ENCODE assay signal across 19 cellular contexts in the genomic region with DNA sequence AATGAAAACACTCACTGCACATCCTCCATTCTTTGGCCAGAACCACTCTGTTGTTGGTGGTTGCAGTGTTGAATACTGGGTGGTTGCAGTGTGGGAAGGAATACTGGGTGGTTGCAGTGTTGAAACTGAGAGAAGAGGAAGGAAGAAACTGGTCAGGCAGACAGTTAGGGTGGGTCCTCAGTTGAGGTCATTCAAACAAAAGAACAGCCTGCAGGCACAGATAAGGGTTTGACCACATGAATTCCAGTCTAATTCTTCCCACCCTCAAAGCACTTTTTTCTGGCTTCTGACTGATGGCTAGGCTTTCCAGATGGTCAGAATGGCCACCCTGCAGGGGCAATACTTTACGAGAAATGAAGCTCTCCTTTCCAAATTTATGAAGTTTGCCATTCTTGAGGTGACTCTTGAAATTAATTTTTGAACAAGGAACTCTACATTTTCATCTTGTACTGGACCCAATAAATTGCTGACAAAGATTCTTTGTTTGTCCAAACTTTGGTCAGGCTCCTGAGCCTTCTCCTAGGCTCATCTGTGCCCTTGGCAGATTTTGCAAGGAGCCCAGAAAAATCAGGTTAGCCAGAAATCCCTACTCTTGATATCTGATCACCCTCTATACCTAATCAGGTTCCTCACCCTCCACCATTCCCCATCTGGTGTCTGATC.
DNase-seq lines count a peak whose midpoint lies in the region; ATAC-seq, FAIRE-seq and TF ChIP-seq lines count a peak whose summit lies in the region.
"Had no signal": no experiment of that assay in that cellular context is flagged by ENCODE, and none has a peak within 500 bp of the region (broad histone marks: within the 10 kb centered on the region; RNA-seq: fewer than 3 reads in every experiment).

No MANE protein-coding gene starts in this region.

- peak overlapping the region; percentile 23 for H3K27ac Mint-ChIP-seq in progenitor cell of endocrine pancreas
- H3K27ac Mint-ChIP-seq: activated CD8-positive, alpha-beta memory T cell treated with anti-CD3 and anti-CD28 coated beads, Interleukin-2, amount 10 ng/mL, durations not matched to agents 7 days and 5 days; IgD-negative memory B cell had no signal

- no peaks in the 10 kb centered on the region for H3K36me3 ChIP-seq in brain microvascular endothelial cell (replicated peaks)

- no peak for ATAC-seq in sciatic nerve
- ATAC-seq: activated CD8-positive, alpha-beta memory T cell treated with anti-CD3 and anti-CD28 coated beads, Interleukin-2, amount 10 ng/mL, durations not matched to agents 7 days and 5 days; left lobe of liver; Right ventricle myocardium inferior had no signal

- TF ChIP-seq POLR2A in GM12892 (IDR thresholded peaks at IDR 0.05; ENCODE audit: low read depth, low read length), result no peak

- in situ Hi-C loops in brain microvascular endothelial cell (cut with HindIII; ENCODE audit: low pct_ligation_motif_present, low sequenced_read_pairs), result no loop called here

- peaks cover 9% of the 10 kb centered on the region for H3K4me1 Mint-ChIP-seq in progenitor cell of endocrine pancreas (ENCODE audit: low read depth)
- H3K4me1 Mint-ChIP-seq: activated CD8-positive, alpha-beta memory T cell treated with anti-CD3 and anti-CD28 coated beads, Interleukin-2, amount 10 ng/mL, durations not matched to agents 7 days and 5 days; IgD-negative memory B cell had no signal

- DNase-seq in GM12892 (ENCODE audit: insufficient read length) (no peak), NCI-H226 (peak; percentile 93), brain microvascular endothelial cell (peak; percentile 63), progenitor cell of endocrine pancreas (ENCODE audit: low spot score, unreplicated experiment) (no peak), GM10266 (ENCODE audit: extremely low spot score) (no peak), sciatic nerve (ENCODE audit: low spot score) (no peak), hypothalamus (lab: John Stamatoyannopoulos, UW) (no peak)
- DNase-seq in stimulated activated CD4-positive, alpha-beta T cell treated with anti-CD3 and anti-CD28 coated beads, Interleukin-12 subunit alpha, Interleukin-12 subunit beta, amount 100 ng/mL, for 4 hours, result no peak
- DNase-seq: activated CD8-positive, alpha-beta memory T cell treated with anti-CD3 and anti-CD28 coated beads, Interleukin-2, amount 10 ng/mL, durations not matched to agents 7 days and 5 days; GM23248; NCI-H1092 treated with DMSO at 0.1 percent for 48 hours; stimulated activated CD4-positive, alpha-beta T cell treated with anti-CD3 and anti-CD28 coated beads, Interleukin-4, amount 100 ng/mL, for 1 hour; substantia nigra had no signal

- H3K27ac ChIP-seq in brain microvascular endothelial cell, result no peak overlapping the region
- H3K27ac ChIP-seq: GM23248 had no signal

- H3K27me3 Mint-ChIP-seq in progenitor cell of endocrine pancreas, result no peaks in the 10 kb centered on the region
- H3K27me3 Mint-ChIP-seq: activated CD8-positive, alpha-beta memory T cell treated with anti-CD3 and anti-CD28 coated beads, Interleukin-2, amount 10 ng/mL, durations not matched to agents 7 days and 5 days had no signal

- no peaks in the 10 kb centered on the region for H3K27me3 ChIP-seq in brain microvascular endothelial cell (replicated peaks)

- H3K4me3 Mint-ChIP-seq in progenitor cell of endocrine pancreas (ENCODE audit: low read depth), result no peak overlapping the region
- H3K4me3 Mint-ChIP-seq: activated CD8-positive, alpha-beta memory T cell treated with anti-CD3 and anti-CD28 coated beads, Interleukin-2, amount 10 ng/mL, durations not matched to agents 7 days and 5 days; IgD-negative memory B cell had no signal

- H3K9me3 Mint-ChIP-seq in progenitor cell of endocrine pancreas (ENCODE audit: low read depth), result peaks cover 18% of the 10 kb centered on the region

- peaks cover 6% of the 10 kb centered on the region for H3K36me3 Mint-ChIP-seq in progenitor cell of endocrine pancreas (ENCODE audit: insufficient read depth)
- H3K36me3 Mint-ChIP-seq: activated CD8-positive, alpha-beta memory T cell treated with anti-CD3 and anti-CD28 coated beads, Interleukin-2, amount 10 ng/mL, durations not matched to agents 7 days and 5 days; IgD-negative memory B cell had no signal

- TF ChIP-seq CTCF in brain microvascular endothelial cell (IDR thresholded peaks at IDR 0.05; ENCODE audit: low read depth, low read length, missing control alignments) (no peak), progenitor cell of endocrine pancreas (IDR thresholded peaks at IDR 0.05; ENCODE audit: unreplicated experiment) (no peak), GM10266 (IDR thresholded peaks at IDR 0.05; ENCODE audit: control insufficient read depth, insufficient read depth, low read depth, missing control alignments) (no peak)

- FAIRE-seq in GM12892 (lab: Jason Lieb, UNC), result peak; percentile 5
- FAIRE-seq: colon, D721Med, endometrium had no signal

- intact Hi-C loops in sciatic nerve (cut with DNase I), result no loop called here

- H3K4me3 ChIP-seq in brain microvascular endothelial cell (ENCODE audit: low read depth, low read length), result no peak overlapping the region
- H3K4me3 ChIP-seq: GM23248 had no signal

Comparison
In these comparisons a context has a peak if more than half of its experiments do, and no peak if none do; other contexts are left out.
1. DNase-seq: peak in NCI-H226 (single experiment) and brain microvascular endothelial cell (single experiment); none in GM12892 (single experiment), progenitor cell of endocrine pancreas (single experiment), GM10266 (single experiment), sciatic nerve (single experiment), hypothalamus (0 of 51) and stimulated activated CD4-positive, alpha-beta T cell treated with anti-CD3 and anti-CD28 coated beads, Interleukin-12 subunit alpha, Interleukin-12 subunit beta, amount 100 ng/mL, for 4 hours (single experiment).